In the genomic region with DNA sequence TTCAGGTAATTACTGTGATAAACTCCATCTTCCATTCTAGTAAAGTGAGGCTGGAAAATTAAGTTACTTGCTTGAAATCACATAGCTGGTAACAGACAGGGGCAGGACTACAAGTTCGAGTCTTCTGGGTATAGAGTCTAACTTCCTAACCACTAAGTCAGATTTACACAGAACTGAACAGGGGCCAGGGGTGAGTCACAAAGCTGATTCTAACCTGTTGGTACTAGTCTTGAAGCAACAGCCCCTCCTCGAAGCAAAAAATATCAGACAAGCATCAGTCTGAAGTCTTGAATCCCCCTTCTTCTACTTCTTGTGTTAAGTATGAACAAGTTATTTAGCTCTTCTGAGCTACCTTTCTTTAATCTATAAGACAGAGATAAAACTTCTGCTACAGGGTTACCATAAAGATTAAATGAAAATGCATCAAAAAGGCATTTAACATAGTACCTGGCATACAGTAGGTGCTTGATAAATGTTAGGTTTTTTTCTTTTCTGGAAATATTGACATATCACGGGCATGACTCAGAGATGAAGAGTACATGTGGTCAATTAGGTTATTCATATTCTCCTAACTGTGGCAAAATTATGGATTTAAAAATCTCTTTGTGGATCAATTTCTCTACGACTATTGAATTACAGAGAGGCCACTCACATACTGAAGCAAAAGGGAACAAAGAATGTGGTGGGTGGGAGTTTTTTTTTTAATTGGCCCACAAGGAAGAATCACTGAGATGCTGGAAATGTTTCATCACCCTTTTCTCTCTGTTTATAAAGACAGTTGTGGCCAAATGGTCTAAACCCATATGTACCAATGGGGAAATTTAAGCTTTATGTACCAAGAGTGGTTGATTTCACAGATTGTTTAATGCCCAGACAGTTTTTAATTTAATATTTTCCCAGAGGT, we compare ENCODE assay signal across 15 cellular contexts.
DNase-seq lines count a peak whose midpoint lies in the region; FAIRE-seq and TF ChIP-seq lines count a peak whose summit lies in the region.
"Had no signal": no experiment of that assay in that cellular context is flagged by ENCODE, and none has a peak within 500 bp of the region (broad histone marks: within the 10 kb centered on the region; RNA-seq: fewer than 3 reads in every experiment).

No MANE protein-coding gene starts in this region.

- no peaks in the 10 kb centered on the region for H3K27me3 Mint-ChIP-seq in activated CD4-positive, alpha-beta T cell treated with anti-CD3 and anti-CD28 coated beads, Interleukin-2, amount 10 ng/mL, durations not matched to agents 24 days and 14 days
- H3K27me3 Mint-ChIP-seq in progenitor cell of endocrine pancreas: peaks cover 9% of the 10 kb centered on the region

- H3K36me3 Mint-ChIP-seq in activated CD4-positive, alpha-beta T cell treated with anti-CD3 and anti-CD28 coated beads, Interleukin-2, amount 10 ng/mL, durations not matched to agents 24 days and 14 days (ENCODE audit: low read depth): no peaks in the 10 kb centered on the region
- H3K36me3 Mint-ChIP-seq in progenitor cell of endocrine pancreas (ENCODE audit: insufficient read depth): no peaks in the 10 kb centered on the region

- no peak overlapping the region for H3K4me3 Mint-ChIP-seq in activated CD4-positive, alpha-beta T cell treated with anti-CD3 and anti-CD28 coated beads, Interleukin-2, amount 10 ng/mL, durations not matched to agents 24 days and 14 days
- no peak overlapping the region for H3K4me3 Mint-ChIP-seq in progenitor cell of endocrine pancreas (ENCODE audit: low read depth)
- H3K4me3 Mint-ChIP-seq: activated CD4-positive, alpha-beta T cell treated with anti-CD3 and anti-CD28 coated beads, Interleukin-2, amount 10 ng/mL, durations not matched to agents 7 days and 5 days had no signal

- no peak for DNase-seq in activated CD4-positive, alpha-beta T cell treated with anti-CD3 and anti-CD28 coated beads, Interleukin-2, amount 10 ng/mL, durations not matched to agents 24 days and 14 days
- DNase-seq in activated CD4-positive, alpha-beta T cell treated with anti-CD3 and anti-CD28 coated beads for 1 hour: no peak
- DNase-seq in HTR-8/SVneo (ENCODE audit: insufficient read length, low spot score) (peak; percentile 21), cardiac fibroblast (ENCODE audit: low read depth in 2 of 2) (peak; percentile 7 to 43), progenitor cell of endocrine pancreas (ENCODE audit: low spot score, unreplicated experiment) (no peak), GDM1 (lab: John Stamatoyannopoulos, UW) (no peak), retina (no peak)
- no peak for DNase-seq in activated CD4-positive, CD25-positive, alpha-beta regulatory T cell (lab: John Stamatoyannopoulos, UW)
- DNase-seq: activated CD4-positive, alpha-beta T cell treated with anti-CD3 and anti-CD28 coated beads, Interleukin-2, amount 10 ng/mL, durations not matched to agents 7 days and 5 days; cerebellar nuclear complex; NCI-H1092 treated with DMSO at 0.1 percent for 48 hours; T-helper 1 cell; transverse colon had no signal

- no peak for FAIRE-seq in HTR-8/SVneo (lab: Jason Lieb, UNC)
- FAIRE-seq: A204.1, D721Med had no signal

- H3K27ac Mint-ChIP-seq in activated CD4-positive, alpha-beta T cell treated with anti-CD3 and anti-CD28 coated beads, Interleukin-2, amount 10 ng/mL, durations not matched to agents 24 days and 14 days: peak overlapping the region; percentile 17
- H3K27ac Mint-ChIP-seq in progenitor cell of endocrine pancreas: peak overlapping the region; percentile 46
- H3K27ac Mint-ChIP-seq: activated CD4-positive, alpha-beta T cell treated with anti-CD3 and anti-CD28 coated beads, Interleukin-2, amount 10 ng/mL, durations not matched to agents 7 days and 5 days had no signal

- no peaks in the 10 kb centered on the region for H3K9me3 Mint-ChIP-seq in activated CD4-positive, alpha-beta T cell treated with anti-CD3 and anti-CD28 coated beads, Interleukin-2, amount 10 ng/mL, durations not matched to agents 24 days and 14 days
- H3K9me3 Mint-ChIP-seq in progenitor cell of endocrine pancreas (ENCODE audit: low read depth): no peaks in the 10 kb centered on the region
- H3K9me3 Mint-ChIP-seq: activated CD4-positive, alpha-beta T cell treated with anti-CD3 and anti-CD28 coated beads, Interleukin-2, amount 10 ng/mL, durations not matched to agents 7 days and 5 days had no signal

- no peak overlapping the region for H3K4me3 ChIP-seq in cardiac fibroblast (replicated peaks in 1 of 2; ENCODE audit: low read depth in 2 of 2, low read length in 2 of 2)
- H3K4me3 ChIP-seq: transverse colon had no signal

- TF ChIP-seq CTCF in cardiac fibroblast (IDR thresholded peaks at IDR 0.05; ENCODE audit: low read depth, low read length) (no peak), progenitor cell of endocrine pancreas (IDR thresholded peaks at IDR 0.05; ENCODE audit: unreplicated experiment) (no peak)

- intact Hi-C loops in activated CD4-positive, alpha-beta T cell treated with anti-CD3 and anti-CD28 coated beads, Interleukin-2, amount 10 ng/mL, durations not matched to agents 24 days and 14 days (cut with micrococcal nuclease): no loop called here

- no peaks in the 10 kb centered on the region for H3K4me1 Mint-ChIP-seq in activated CD4-positive, alpha-beta T cell treated with anti-CD3 and anti-CD28 coated beads, Interleukin-2, amount 10 ng/mL, durations not matched to agents 24 days and 14 days
- no peaks in the 10 kb centered on the region for H3K4me1 Mint-ChIP-seq in progenitor cell of endocrine pancreas (ENCODE audit: low read depth)

Comparison
In these comparisons a context has a peak if more than half of its experiments do, and no peak if none do; other contexts are left out.
1. DNase-seq: peak in HTR-8/SVneo (single experiment) and cardiac fibroblast (2 of 2); none in activated CD4-positive, alpha-beta T cell treated with anti-CD3 and anti-CD28 coated beads, Interleukin-2, amount 10 ng/mL, durations not matched to agents 24 days and 14 days (single experiment), activated CD4-positive, alpha-beta T cell treated with anti-CD3 and anti-CD28 coated beads for 1 hour (single experiment), progenitor cell of endocrine pancreas (single experiment), GDM1 (single experiment), retina (single experiment) and activated CD4-positive, CD25-positive, alpha-beta regulatory T cell (0 of 4).